21 cellular contexts compared by ENCODE assay signal in genomic region chr9:99079542-99079941, GRCh38. TPM values are rescaled to one million over a fixed set of nuclear protein-coding genes. Genes with fewer than 3 reads are reported as not detected.
DNase-seq lines count a peak whose midpoint lies in the region; ATAC-seq, FAIRE-seq and TF ChIP-seq lines count a peak whose summit lies in the region.
"Had no signal": no experiment of that assay in that cellular context is flagged by ENCODE, and none has a peak within 500 bp of the region (broad histone marks: within the 10 kb centered on the region; RNA-seq: fewer than 3 reads in every experiment).

No MANE protein-coding gene starts in this region.

- in situ Hi-C loops in IMR-90 (cut with MboI; ENCODE audit: low sequenced_read_pairs): no loop called here
- in situ Hi-C loops in HepG2 (cut with HindIII; ENCODE audit: extremely low pct_ligation_motif_present, low pct_unique_long_range_greater_than_20kb): no loop called here

- H3K56ac ChIP-seq in IMR-90 (ENCODE audit: extremely low read depth, insufficient read depth, low read length): no peak overlapping the region

- H4K20me1 ChIP-seq in IMR-90 (ENCODE audit: insufficient read depth, low read length): peaks cover 5% of the 10 kb centered on the region; the same call in 1 of the 2 replicates
- H4K20me1 ChIP-seq in HepG2 (ENCODE audit: insufficient read depth, low read length): no peaks in the 10 kb centered on the region
- H4K20me1 ChIP-seq: BLaER1 had no signal

- no CpG with 5 or more reads among the region's 3 CpGs for WGBS in IMR-90 (ENCODE audit: extremely low coverage in 2 of 2, insufficient read length in 1 of 2), 2 experiments
- 98% methylated on average over 2 of the region's 3 CpGs for WGBS in mesenchymal stem cell
- WGBS in HepG2 (ENCODE audit: low lambda C conversion rate): 51% methylated on average over 3 of the region's 3 CpGs
- 78 to 89% methylated on average over 3 of the region's 3 CpGs for WGBS in pancreas, 2 donors

- H3K18ac ChIP-seq in IMR-90 (ENCODE audit: low read depth, low read length) (no peak overlapping the region), mesenchymal stem cell (ENCODE audit: low read depth in 1 of 2, low read length in 2 of 2) (no peak overlapping the region)

- H3K9me3 Mint-ChIP-seq in activated CD4-positive, alpha-beta T cell treated with anti-CD3 and anti-CD28 coated beads for 36 hours (ENCODE audit: low read depth): no peaks in the 10 kb centered on the region
- no peaks in the 10 kb centered on the region for H3K9me3 Mint-ChIP-seq in endothelial cell (ENCODE audit: unreplicated experiment)
- H3K9me3 Mint-ChIP-seq: HFFc6 had no signal

- POLR2A ChIA-PET in activated CD4-positive, alpha-beta T cell treated with anti-CD3 and anti-CD28 coated beads for 36 hours (lab: Charles Lee): interaction anchor here (0.6 kb wide), 1 partner anchor 65 kb away, joined by 3 read pairs; no protein-coding TSS in a partner anchor
- POLR2A ChIA-PET in IMR-90 (lab: Charles Lee; ENCODE audit: unreplicated experiment): no interaction called here
- POLR2A ChIA-PET in HepG2 (lab: Yijun Ruan, JAX): no interaction called here

- H3K4ac ChIP-seq in IMR-90 (ENCODE audit: low read depth, low read length): no peak overlapping the region
- no peak overlapping the region for H3K4ac ChIP-seq in mesenchymal stem cell (ENCODE audit: low read depth in 1 of 2, low read length in 2 of 2)

- DNase-seq in activated CD4-positive, alpha-beta T cell treated with anti-CD3 and anti-CD28 coated beads for 36 hours: no peak
- DNase-seq in activated CD4-positive, alpha-beta T cell treated with anti-CD3 and anti-CD28 coated beads for 4 hours: no peak
- no peak for DNase-seq in IMR-90
- DNase-seq in endothelial cell (ENCODE audit: low spot score): no peak
- no peak for DNase-seq in mesenchymal stem cell
- DNase-seq in HepG2 (ENCODE audit: low spot score): no peak
- no peak for DNase-seq in pancreas
- DNase-seq: 8988T; AML-193; Caco-2; CD8-positive, alpha-beta memory T cell; DND-41; GDM1; HCEC 1CT; HFFc6 had no signal

- H3K4me1 ChIP-seq in IMR-90 (ENCODE audit: control insufficient read depth, insufficient read depth, low read length) (peaks cover 7% of the 10 kb centered on the region), mesenchymal stem cell (ENCODE audit: control insufficient read depth, insufficient read depth, low read depth, low read length) (peaks cover 7% of the 10 kb centered on the region), HepG2 (ENCODE audit: insufficient read depth, low read length) (no peaks in the 10 kb centered on the region), pancreas (no peaks in the 10 kb centered on the region)
- H3K4me1 ChIP-seq: Caco-2 had no signal

- H3K4me3 Mint-ChIP-seq in activated CD4-positive, alpha-beta T cell treated with anti-CD3 and anti-CD28 coated beads for 36 hours: no peak overlapping the region
- H3K4me3 Mint-ChIP-seq in endothelial cell (ENCODE audit: unreplicated experiment): peak overlapping the region; percentile 48
- H3K4me3 Mint-ChIP-seq: CD8-positive, alpha-beta memory T cell; HFFc6 had no signal

- H3K27ac ChIP-seq in IMR-90 (ENCODE audit: insufficient read depth, low read length): no peak overlapping the region
- H3K27ac ChIP-seq in mesenchymal stem cell (ENCODE audit: low read length, poor library complexity, severe bottlenecking): no peak overlapping the region
- no peak overlapping the region for H3K27ac ChIP-seq in HepG2 (ENCODE audit: extremely low read length, insufficient read depth, low read length)
- no peak overlapping the region for H3K27ac ChIP-seq in pancreas
- H3K27ac ChIP-seq: BLaER1, HL-60 had no signal

- no peak for FAIRE-seq in HepG2 (lab: Jason Lieb, UNC)
- FAIRE-seq in pancreas (lab: Jason Lieb, UNC): no peak
- FAIRE-seq: GM12892, GM19239, H1 had no signal

- no peak for TF ChIP-seq POLR2A in IMR-90 (IDR thresholded peaks at IDR 0.05; ENCODE audit: low read depth, low read length)
- TF ChIP-seq POLR2A in HepG2 (IDR thresholded peaks at IDR 0.05; ENCODE audit: insufficient read depth in 1 of 2, low read depth in 2 of 2, low read length in 2 of 2): no peak

- BruUV-seq in IMR-90 (replicated peaks; lab: Mats Ljungman, UMichigan) (no TSS peak), HepG2 (replicated peaks; lab: Mats Ljungman, UMichigan) (no TSS peak)

- no peak overlapping the region for H4K5ac ChIP-seq in IMR-90 (ENCODE audit: low read depth, low read length)

- ATAC-seq in activated CD4-positive, alpha-beta T cell treated with anti-CD3 and anti-CD28 coated beads for 36 hours: peak; percentile 67
- ATAC-seq in IMR-90 (ENCODE audit: low read depth) (no peak), HG03045 (IDR thresholded peaks at IDR 0.05; ENCODE audit: unreplicated experiment) (no peak), HepG2 (no peak), pancreas (no peak)

- no peaks in the 10 kb centered on the region for H3K9me3 ChIP-seq in IMR-90 (ENCODE audit: control insufficient read depth, insufficient read depth, low read length)
- H3K9me3 ChIP-seq in mesenchymal stem cell (ENCODE audit: control insufficient read depth, low read length): no peaks in the 10 kb centered on the region
- H3K9me3 ChIP-seq in HepG2 (ENCODE audit: low read length): no peaks in the 10 kb centered on the region
- H3K9me3 ChIP-seq in pancreas: no peaks in the 10 kb centered on the region
- H3K9me3 ChIP-seq: BLaER1, Caco-2 had no signal

- TF ChIP-seq RAD21 in IMR-90 (IDR thresholded peaks at IDR 0.05; ENCODE audit: low read length): no peak
- TF ChIP-seq RAD21 in HepG2 (CRISPR knock-in tag; IDR thresholded peaks at IDR 0.05): no peak

- H2AFZ ChIP-seq in IMR-90 (replicated peaks; ENCODE audit: low read length, poor library complexity): no peak overlapping the region
- no peak overlapping the region for H2AFZ ChIP-seq in mesenchymal stem cell (ENCODE audit: low read depth, low read length)
- H2AFZ ChIP-seq in HepG2 (ENCODE audit: low read length): no peak overlapping the region

- no peak overlapping the region for H2BK20ac ChIP-seq in IMR-90 (ENCODE audit: low read depth, low read length)

- peaks cover 13% of the 10 kb centered on the region for H3K9me1 ChIP-seq in IMR-90 (ENCODE audit: insufficient read depth, low read length)

- intact Hi-C loops in activated CD4-positive, alpha-beta T cell treated with anti-CD3 and anti-CD28 coated beads for 36 hours (cut with DNase I, micrococcal nuclease): no loop called here
- intact Hi-C loops in IMR-90 (cut with micrococcal nuclease) (no loop called here), HepG2 (cut with micrococcal nuclease; ENCODE audit: unreplicated experiment) (no loop called here), pancreas (cut with DNase I) (no loop called here)

- H2AK5ac ChIP-seq in IMR-90 (ENCODE audit: low read depth, low read length) (no peak overlapping the region; the same call in 1 of the 2 replicates), mesenchymal stem cell (ENCODE audit: low read length, severe bottlenecking) (peak overlapping the region; percentile 49)

- CTCF ChIA-PET in activated CD4-positive, alpha-beta T cell treated with anti-CD3 and anti-CD28 coated beads for 36 hours (lab: Charles Lee): no interaction called here
- CTCF ChIA-PET in IMR-90 (lab: Yijun Ruan, JAX): no interaction called here
- CTCF ChIA-PET in HepG2 (lab: Yijun Ruan, JAX; ENCODE audit: low intra/inter-chr PET ratio, low total read pairs): no interaction called here

- H4K91ac ChIP-seq in IMR-90 (ENCODE audit: insufficient read depth, low read depth, low read length): no peak overlapping the region
- no peak overlapping the region for H4K91ac ChIP-seq in mesenchymal stem cell (ENCODE audit: low read length)

- H3K4me1 Mint-ChIP-seq in activated CD4-positive, alpha-beta T cell treated with anti-CD3 and anti-CD28 coated beads for 36 hours: peaks cover 20% of the 10 kb centered on the region
- peaks cover 75% of the 10 kb centered on the region for H3K4me1 Mint-ChIP-seq in endothelial cell (ENCODE audit: unreplicated experiment)

- no peak for TF ChIP-seq CTCF in IMR-90 (conservative IDR thresholded peaks at IDR 0.05; ENCODE audit: low read depth, low read length)
- TF ChIP-seq CTCF in endothelial cell (IDR thresholded peaks at IDR 0.05; ENCODE audit: unreplicated experiment): no peak
- no peak for TF ChIP-seq CTCF in HepG2 (CRISPR knock-in tag; IDR thresholded peaks at IDR 0.05)
- TF ChIP-seq CTCF in pancreas (IDR thresholded peaks at IDR 0.05): no peak

- no peaks in the 10 kb centered on the region for H3K36me3 ChIP-seq in IMR-90 (ENCODE audit: control insufficient read depth, insufficient read depth, low read length)
- H3K36me3 ChIP-seq in mesenchymal stem cell (ENCODE audit: control insufficient read depth in 1 of 2, insufficient read depth in 2 of 2, low read depth in 1 of 2, low read length in 2 of 2): no peaks in the 10 kb centered on the region
- H3K36me3 ChIP-seq in HepG2 (replicated peaks in 1 of 2; ENCODE audit: control insufficient read depth in 1 of 2, insufficient read depth in 2 of 2, low read length in 2 of 2): no peaks in the 10 kb centered on the region
- H3K36me3 ChIP-seq in pancreas: no peaks in the 10 kb centered on the region
- H3K36me3 ChIP-seq: BLaER1 had no signal

- no peak overlapping the region for H2AK9ac ChIP-seq in IMR-90 (replicated peaks; ENCODE audit: low read depth, low read length, poor library complexity)

- H3K4me2 ChIP-seq in IMR-90 (ENCODE audit: low read depth, low read length) (no peak overlapping the region), mesenchymal stem cell (ENCODE audit: low read length, poor library complexity, severe bottlenecking) (no peak overlapping the region), HepG2 (ENCODE audit: low read depth, low read length) (no peak overlapping the region)
- H3K4me2 ChIP-seq: BLaER1 had no signal

- H2BK120ac ChIP-seq in IMR-90 (ENCODE audit: low read depth, low read length) (no peak overlapping the region), mesenchymal stem cell (ENCODE audit: low read depth, low read length) (no peak overlapping the region)

- H3K27me3 ChIP-seq in IMR-90 (ENCODE audit: control insufficient read depth, insufficient read depth, low read length) (peaks cover 5% of the 10 kb centered on the region; the same call in 1 of the 2 replicates), mesenchymal stem cell (ENCODE audit: control insufficient read depth in 1 of 2, insufficient read depth in 1 of 2, low read length in 2 of 2) (peaks cover 0 to 15% of the 10 kb centered on the region in 2 experiments), HepG2 (ENCODE audit: control insufficient read depth in 1 of 2, insufficient read depth in 2 of 2, low read length in 2 of 2) (peaks cover 2 to 12% of the 10 kb centered on the region in 2 experiments; a peak in 2 of 5 replicates), pancreas (no peaks in the 10 kb centered on the region)
- H3K27me3 ChIP-seq: BLaER1 had no signal

- H2BK12ac ChIP-seq in mesenchymal stem cell (ENCODE audit: low read length in 2 of 2): peak overlapping the region in 1 of 2 experiments; percentile 60

- H3K36me3 Mint-ChIP-seq in activated CD4-positive, alpha-beta T cell treated with anti-CD3 and anti-CD28 coated beads for 36 hours (ENCODE audit: low read depth): no peaks in the 10 kb centered on the region
- H3K36me3 Mint-ChIP-seq in endothelial cell (ENCODE audit: low read depth, unreplicated experiment): peaks cover 6% of the 10 kb centered on the region

- TF ChIP-seq EP300 in HepG2 (IDR thresholded peaks at IDR 0.05; ENCODE audit: low read depth in 2 of 2, low read length in 2 of 2): no peak
- no peak for TF ChIP-seq EP300 in HepG2 (CRISPR knock-in tag; IDR thresholded peaks at IDR 0.05; ENCODE audit: borderline replicate concordance)

- no peaks in the 10 kb centered on the region for H3K79me2 ChIP-seq in HepG2 (ENCODE audit: insufficient read depth, low read length)

- H3K14ac ChIP-seq in IMR-90 (replicated peaks; ENCODE audit: low read depth, low read length): 0 out of 2 replicates have a peak overlapping the region, but pooled peaks have one; percentile 18
- no peak overlapping the region for H3K14ac ChIP-seq in mesenchymal stem cell (ENCODE audit: low read length in 2 of 2)

- H2BK15ac ChIP-seq in IMR-90 (ENCODE audit: low read depth, low read length): no peak overlapping the region
- no peak overlapping the region for H2BK15ac ChIP-seq in mesenchymal stem cell (ENCODE audit: low read depth, poor library complexity, severe bottlenecking)

- H3K4me3 ChIP-seq in IMR-90 (ENCODE audit: insufficient read depth, low read depth, low read length): no peak overlapping the region
- no peak overlapping the region for H3K4me3 ChIP-seq in mesenchymal stem cell (ENCODE audit: insufficient read depth in 1 of 2, low read depth in 1 of 2, low read length in 2 of 2)
- no peak overlapping the region for H3K4me3 ChIP-seq in HepG2 (replicated peaks in 1 of 3; ENCODE audit: insufficient read depth in 1 of 3, low read depth in 2 of 3, low read length in 3 of 3)
- no peak overlapping the region for H3K4me3 ChIP-seq in pancreas
- H3K4me3 ChIP-seq: BLaER1 had no signal

- dilution Hi-C loops in IMR-90 (cut with HindIII; ENCODE audit: low sequenced_read_pairs, unreplicated experiment): no loop called here

- no peak overlapping the region for H3K9ac ChIP-seq in IMR-90 (ENCODE audit: low read depth, low read length)
- no peak overlapping the region for H3K9ac ChIP-seq in mesenchymal stem cell (ENCODE audit: low read length)
- no peak overlapping the region for H3K9ac ChIP-seq in HepG2 (ENCODE audit: insufficient read depth, low read depth, low read length)
- H3K9ac ChIP-seq: BLaER1 had no signal

- H4K8ac ChIP-seq in IMR-90 (ENCODE audit: low read depth in 2 of 2, low read length in 2 of 2) (no peak overlapping the region), mesenchymal stem cell (ENCODE audit: low read length) (no peak overlapping the region)

- no peaks in the 10 kb centered on the region for H3K27me3 Mint-ChIP-seq in activated CD4-positive, alpha-beta T cell treated with anti-CD3 and anti-CD28 coated beads for 36 hours
- peaks cover 10% of the 10 kb centered on the region for H3K27me3 Mint-ChIP-seq in endothelial cell (ENCODE audit: unreplicated experiment)
- H3K27me3 Mint-ChIP-seq: CD8-positive, alpha-beta memory T cell had no signal

- H3K27ac Mint-ChIP-seq in activated CD4-positive, alpha-beta T cell treated with anti-CD3 and anti-CD28 coated beads for 36 hours: no peak overlapping the region
- peak overlapping the region; percentile 45 for H3K27ac Mint-ChIP-seq in endothelial cell (ENCODE audit: unreplicated experiment)
- H3K27ac Mint-ChIP-seq: HFFc6 had no signal

- H2BK5ac ChIP-seq in IMR-90 (ENCODE audit: low read depth, low read length, poor library complexity, severe bottlenecking) (no peak overlapping the region), mesenchymal stem cell (ENCODE audit: low read depth, low read length, poor library complexity, severe bottlenecking) (no peak overlapping the region)

- H3K79me1 ChIP-seq in IMR-90 (ENCODE audit: low read depth in 1 of 2, low read length in 2 of 2) (no peaks in the 10 kb centered on the region), mesenchymal stem cell (replicated peaks; ENCODE audit: low read length, poor library complexity, severe bottlenecking) (no peaks in the 10 kb centered on the region)

- no peak overlapping the region for H3K23ac ChIP-seq in IMR-90 (ENCODE audit: low read depth, low read length)
- no peak overlapping the region for H3K23ac ChIP-seq in mesenchymal stem cell (ENCODE audit: low read length in 2 of 2)

RNA-seq across cellular contexts. Expression of gene TGFBR1, which starts 25.4 kb away (rescaled TPM):
- 10 to 100 TPM; 18.6 to 19.3 TPM for total RNA-seq in activated CD4-positive, alpha-beta T cell treated with anti-CD3 and anti-CD28 coated beads for 36 hours
- total RNA-seq in IMR-90 (2012; rRNA removed): 57.8 and 75.3 TPM in 2 replicates
- 10.2 and 15.1 TPM in 2 replicates for polyA plus RNA-seq in IMR-90 (2012; rRNA removed)
- 7.8 and 11.8 TPM in 2 replicates for polyA plus RNA-seq in IMR-90 (2012; cell fraction: cytosol; rRNA removed)
- 1.8 and 11.2 TPM in 2 replicates for polyA plus RNA-seq in IMR-90 (2012; cell fraction: nucleus; rRNA removed; ENCODE audit: low replicate concordance)
- 206 TPM for total RNA-seq in endothelial cell (ENCODE audit: unreplicated experiment)
- 55.8 TPM for polyA plus RNA-seq in mesenchymal stem cell (2013, experiment 1 of 2)
- 57.6 TPM for polyA plus RNA-seq in mesenchymal stem cell (2013, experiment 2 of 2)
- 21.2 and 23.9 TPM in 2 replicates for total RNA-seq in HepG2 (2016; rRNA removed; fragmentation: Illumina TruSeq; extraction: Trizol)
- total RNA-seq in HepG2 (2016; cell fraction: cytosol; rRNA removed; fragmentation: Illumina TruSeq; extraction: Trizol; ENCODE audit: low read depth): 5.6 and 5.9 TPM in 2 replicates
- total RNA-seq in HepG2 (2016; cell fraction: insoluble cytoplasmic fraction; rRNA removed; fragmentation: Illumina TruSeq; extraction: Trizol): 18.4 and 22.1 TPM in 2 replicates
- 14.2 and 17.5 TPM in 2 replicates for total RNA-seq in HepG2 (2016; cell fraction: membrane; rRNA removed; fragmentation: Illumina TruSeq; extraction: Trizol)
- 21.2 and 24.6 TPM in 2 replicates for total RNA-seq in HepG2 (2016; cell fraction: nucleus; rRNA removed; fragmentation: Illumina TruSeq; extraction: Trizol)
- polyA plus RNA-seq in HepG2 (2011; rRNA removed): 16.8 and 16.9 TPM in 2 replicates
- polyA plus RNA-seq in HepG2 (2011; cell fraction: cytosol; rRNA removed): 7.4 and 11.8 TPM in 2 replicates
- polyA plus RNA-seq in HepG2 (2011; cell fraction: nucleus; rRNA removed): 5.4 and 6.2 TPM in 2 replicates
- 10.1 and 10.7 TPM in 2 replicates for polyA plus RNA-seq in HepG2 (2012)
- 0.79 and 1.2 TPM in 2 replicates for polyA plus RNA-seq in HepG2 (2016; cell fraction: cytosol; fragmentation: Illumina TruSeq; extraction: Trizol; ENCODE audit: low read depth)
- 10.0 and 10.3 TPM in 2 replicates for polyA plus RNA-seq in HepG2 (2016; cell fraction: insoluble cytoplasmic fraction; fragmentation: Illumina TruSeq; extraction: Trizol; ENCODE audit: low read depth)
- 3.4 and 3.9 TPM in 2 replicates for polyA plus RNA-seq in HepG2 (2016; cell fraction: membrane; fragmentation: Illumina TruSeq; extraction: Trizol; ENCODE audit: low read depth)
- polyA plus RNA-seq in HepG2 (2016; cell fraction: nucleus; fragmentation: Illumina TruSeq; extraction: Trizol; ENCODE audit: insufficient read depth, low read depth): 16.7 and 17.0 TPM in 2 replicates
- polyA minus RNA-seq in HepG2 (2011; rRNA and poly(A)+ RNA removed; ENCODE audit: low replicate concordance): 103 and 225 TPM in 2 replicates
- 40.2 and 45.8 TPM in 2 replicates for polyA minus RNA-seq in HepG2 (2011; cell fraction: cytosol; rRNA and poly(A)+ RNA removed)
- 22.3 and 22.5 TPM in 2 replicates for polyA minus RNA-seq in HepG2 (2011; cell fraction: nucleus; rRNA and poly(A)+ RNA removed)
- total RNA-seq in pancreas: 10 to 100 TPM in 5 of 6 donors, 1 to 10 TPM in 1; 10.0 to 43.6 (median 15.3) TPM
- polyA plus RNA-seq in pancreas: 1 to 10 TPM; 3.5 to 5.5 TPM
